ENCODE assay signal across 8 cellular contexts in genomic region chr9:70421020-70421271, GRCh38. TPM values are rescaled to one million over a fixed set of nuclear protein-coding genes. Genes with fewer than 3 reads are reported as not detected.
DNase-seq lines count a peak whose midpoint lies in the region; ATAC-seq and TF ChIP-seq lines count a peak whose summit lies in the region.

No MANE protein-coding gene starts in this region.

- CTCF ChIA-PET in activated CD4-positive, alpha-beta T cell treated with anti-CD3 and anti-CD28 coated beads, Interleukin-2, amount 10 ng/mL, durations not matched to agents 7 days and 5 days (lab: Charles Lee) = interaction anchor here (1.3 to 2.6 kb wide), 6 partner anchors 14 to 146 kb away, joined by 4 to 7 read pairs (median 4); no protein-coding TSS in a partner anchor

- no peak for TF ChIP-seq CTCF in GM10266 (IDR thresholded peaks at IDR 0.05; ENCODE audit: control insufficient read depth, insufficient read depth, low read depth, missing control alignments)

- POLR2A ChIA-PET in activated CD4-positive, alpha-beta T cell treated with anti-CD3 and anti-CD28 coated beads, Interleukin-2, amount 10 ng/mL, durations not matched to agents 7 days and 5 days (lab: Charles Lee) = interaction anchor here (0.8 kb wide), 1 partner anchor 10 kb away, joined by 4 read pairs; no protein-coding TSS in a partner anchor

- H3K4me3 ChIP-seq in iPS-20b (ENCODE audit: low read length) = peak overlapping the region; percentile 91

- peaks cover 46% of the 10 kb centered on the region for H3K4me1 Mint-ChIP-seq in activated CD4-positive, alpha-beta T cell treated with anti-CD3 and anti-CD28 coated beads, Interleukin-2, amount 10 ng/mL, durations not matched to agents 7 days and 5 days
- peaks cover 38% of the 10 kb centered on the region for H3K4me1 Mint-ChIP-seq in activated naive CD8-positive, alpha-beta T cell treated with anti-CD3 and anti-CD28 coated beads for 36 hours

- H3K27me3 Mint-ChIP-seq in activated CD4-positive, alpha-beta T cell treated with anti-CD3 and anti-CD28 coated beads, Interleukin-2, amount 10 ng/mL, durations not matched to agents 7 days and 5 days = no peaks in the 10 kb centered on the region
- H3K27me3 Mint-ChIP-seq in activated naive CD8-positive, alpha-beta T cell treated with anti-CD3 and anti-CD28 coated beads for 36 hours = no peaks in the 10 kb centered on the region

- peak overlapping the region; percentile 86 for H3K4me3 Mint-ChIP-seq in activated CD4-positive, alpha-beta T cell treated with anti-CD3 and anti-CD28 coated beads, Interleukin-2, amount 10 ng/mL, durations not matched to agents 7 days and 5 days
- H3K4me3 Mint-ChIP-seq in activated naive CD8-positive, alpha-beta T cell treated with anti-CD3 and anti-CD28 coated beads for 36 hours = peak overlapping the region; percentile 97

- DNase-seq in activated CD4-positive, alpha-beta T cell treated with anti-CD3 and anti-CD28 coated beads, Interleukin-2, amount 10 ng/mL, durations not matched to agents 7 days and 5 days = no peak
- DNase-seq in activated CD4-positive, alpha-beta T cell treated with anti-CD3 and anti-CD28 coated beads, Interleukin-2, amount 50 U/mL, for 1 hour = no peak
- no peak for DNase-seq in activated naive CD8-positive, alpha-beta T cell treated with anti-CD3 and anti-CD28 coated beads for 36 hours
- DNase-seq in GM10266 (ENCODE audit: extremely low spot score) = no peak
- no peak for DNase-seq in EL

- H3K27ac ChIP-seq in iPS-20b (ENCODE audit: low read length) = no peak overlapping the region
- peak overlapping the region; percentile 100 for H3K27ac ChIP-seq in temporal lobe (ENCODE audit: low read depth, low read length)

- H3K4me1 ChIP-seq in iPS-20b (ENCODE audit: insufficient read depth, low read length) = peaks cover 4% of the 10 kb centered on the region; the same call in 1 of the 2 replicates

- H3K36me3 ChIP-seq in iPS-20b (ENCODE audit: insufficient read depth, low read depth, low read length) = no peaks in the 10 kb centered on the region

- peak overlapping the region; percentile 79 for H3K9ac ChIP-seq in iPS-20b (ENCODE audit: low read depth, low read length)

- H3K36me3 Mint-ChIP-seq in activated CD4-positive, alpha-beta T cell treated with anti-CD3 and anti-CD28 coated beads, Interleukin-2, amount 10 ng/mL, durations not matched to agents 7 days and 5 days (ENCODE audit: low read depth) = no peaks in the 10 kb centered on the region
- H3K36me3 Mint-ChIP-seq in activated naive CD8-positive, alpha-beta T cell treated with anti-CD3 and anti-CD28 coated beads for 36 hours = no peaks in the 10 kb centered on the region

- H3K27ac Mint-ChIP-seq in activated CD4-positive, alpha-beta T cell treated with anti-CD3 and anti-CD28 coated beads, Interleukin-2, amount 10 ng/mL, durations not matched to agents 7 days and 5 days = peak overlapping the region; percentile 98
- H3K27ac Mint-ChIP-seq in activated naive CD8-positive, alpha-beta T cell treated with anti-CD3 and anti-CD28 coated beads for 36 hours = peak overlapping the region; percentile 100

- H3K9me3 Mint-ChIP-seq in activated CD4-positive, alpha-beta T cell treated with anti-CD3 and anti-CD28 coated beads, Interleukin-2, amount 10 ng/mL, durations not matched to agents 7 days and 5 days = no peaks in the 10 kb centered on the region
- H3K9me3 Mint-ChIP-seq in activated naive CD8-positive, alpha-beta T cell treated with anti-CD3 and anti-CD28 coated beads for 36 hours = no peaks in the 10 kb centered on the region

- no peaks in the 10 kb centered on the region for H3K9me3 ChIP-seq in iPS-20b (ENCODE audit: insufficient read depth, low read depth, low read length)

- ATAC-seq in GM18511 (IDR thresholded peaks at IDR 0.05; ENCODE audit: unreplicated experiment) = no peak

- peaks cover 30% of the 10 kb centered on the region for H3K27me3 ChIP-seq in iPS-20b (ENCODE audit: insufficient read depth, low read length)

RNA-seq across cellular contexts. Expression of gene KLF9, which starts 6.5 kb away (rescaled TPM):
- 10 to 100 TPM; 11.3 to 12.8 TPM for total RNA-seq in activated CD4-positive, alpha-beta T cell treated with anti-CD3 and anti-CD28 coated beads, Interleukin-2, amount 10 ng/mL, durations not matched to agents 7 days and 5 days
- total RNA-seq in activated naive CD8-positive, alpha-beta T cell treated with anti-CD3 and anti-CD28 coated beads for 36 hours = 10 to 100 TPM; 25.4 to 25.5 TPM
- 10.1 TPM for total RNA-seq in temporal lobe
